In genomic region chr7:73519867-73520672, GRCh38 we compare ENCODE assay signal across 9 cellular contexts. TPM values are rescaled to one million over a fixed set of nuclear protein-coding genes. Genes with fewer than 3 reads are reported as not detected.
A peak's percentile ranks its signal among the peaks of the same experiment; 100 is the strongest.
DNase-seq lines count a peak whose midpoint lies in the region; FAIRE-seq and TF ChIP-seq lines count a peak whose summit lies in the region.
"Had no signal": no experiment of that assay in that cellular context is flagged by ENCODE, and none has a peak within 500 bp of the region (broad histone marks: within the 10 kb centered on the region; RNA-seq: fewer than 3 reads in every experiment).

No MANE protein-coding gene starts in this region.

- H3K4me3 ChIP-seq in fibroblast of mammary gland (ENCODE audit: control insufficient read depth, low read depth, low read length) (peak overlapping the region; percentile 80), rectal smooth muscle tissue (ENCODE audit: low read length) (peak overlapping the region; percentile 80)

- no peaks in the 10 kb centered on the region for H3K27me3 ChIP-seq in rectal smooth muscle tissue (ENCODE audit: control insufficient read depth, insufficient read depth, low read length)

- no peak for TF ChIP-seq CTCF in fibroblast of mammary gland (conservative IDR thresholded peaks at IDR 0.05; ENCODE audit: control insufficient read depth, insufficient read depth, low read depth, low read length)

- DNase-seq in NOMO-1 treated with DMSO at 0.1 percent for 48 hours (lab: John Stamatoyannopoulos, UW; ENCODE audit: unreplicated experiment) (peak; percentile 71), NOMO-1 treated with dmso at 0.1 percent for 144 hours (lab: John Stamatoyannopoulos, UW; ENCODE audit: unreplicated experiment) (no peak), fibroblast of mammary gland (ENCODE audit: low read depth) (peak; percentile 8), NCI-H187 treated with DMSO at 0.1 percent for 48 hours (lab: John Stamatoyannopoulos, UW) (no peak), frontal cortex (ENCODE audit: low spot score in 2 of 2) (no peak), NCI-H2196 treated with DMSO at 0.1 percent for 48 hours (lab: John Stamatoyannopoulos, UW; ENCODE audit: unreplicated experiment) (no peak)
- peak; percentile 22 to 23 for DNase-seq in activated CD4-positive, alpha-beta T cell treated with anti-CD3 and anti-CD28 coated beads, Interleukin-2, amount 50 U/mL, for 4 hours

- no peak for FAIRE-seq in frontal cortex (lab: Jason Lieb, UNC)
- FAIRE-seq: G401.6 had no signal

- no peak overlapping the region for H3K9ac ChIP-seq in rectal smooth muscle tissue (ENCODE audit: low read length)

- H3K36me3 ChIP-seq in rectal smooth muscle tissue (ENCODE audit: control insufficient read depth, insufficient read depth, low read length) = peaks cover 6% of the 10 kb centered on the region

- H3K27ac ChIP-seq in rectal smooth muscle tissue (ENCODE audit: low read depth, low read length) = peak overlapping the region; percentile 93

- peaks cover 19% of the 10 kb centered on the region for H3K4me1 ChIP-seq in rectal smooth muscle tissue (ENCODE audit: control insufficient read depth, insufficient read depth, low read length)

RNA-seq across cellular contexts. Expression of gene BAZ1B, which starts 2.0 kb away (rescaled TPM):
- total RNA-seq in frontal cortex = 62.4 TPM

RNA-seq across cellular contexts. Expression of gene BCL7B, which starts 37.4 kb away (rescaled TPM):
- total RNA-seq in frontal cortex = 6.5 TPM

RNA-seq across cellular contexts. Expression of gene TBL2, which starts 58.3 kb away (rescaled TPM):
- total RNA-seq in frontal cortex = 26.1 TPM

Comparison
In these comparisons a context has a peak if more than half of its experiments do, and no peak if none do; other contexts are left out.
1. DNase-seq: peak in NOMO-1 treated with DMSO at 0.1 percent for 48 hours (single experiment), activated CD4-positive, alpha-beta T cell treated with anti-CD3 and anti-CD28 coated beads, Interleukin-2, amount 50 U/mL, for 4 hours (2 of 2) and fibroblast of mammary gland (single experiment); none in NOMO-1 treated with dmso at 0.1 percent for 144 hours (single experiment), NCI-H187 treated with DMSO at 0.1 percent for 48 hours (single experiment), frontal cortex (0 of 2) and NCI-H2196 treated with DMSO at 0.1 percent for 48 hours (single experiment).